In the genomic region with DNA sequence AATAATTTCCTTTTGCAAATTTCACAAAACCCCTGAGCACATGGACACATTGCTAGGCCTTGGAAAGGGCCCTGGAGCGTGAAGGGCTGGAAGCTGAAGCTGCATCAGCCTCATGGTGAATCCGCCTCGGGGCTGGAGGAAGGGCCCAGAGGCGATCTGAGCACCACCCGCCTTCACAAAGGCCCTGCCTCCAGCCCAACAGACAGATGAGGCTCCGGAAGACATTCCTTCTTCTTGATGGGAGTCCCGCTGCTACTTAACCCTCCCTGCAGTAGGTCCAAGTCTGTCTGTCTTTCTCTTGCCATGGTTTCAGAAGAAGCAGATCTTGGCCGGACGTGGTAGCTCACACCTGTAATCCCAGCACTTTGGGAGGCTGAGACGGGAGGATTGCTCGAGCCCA, we compare ENCODE assay signal across 1 cellular context.
TF ChIP-seq lines count a peak whose summit lies in the region.

No MANE protein-coding gene starts in this region.

TF ChIP-seq in H1, 55 proteins besides CTCF, POLR2A, EP300 and RAD21:
- TF ChIP-seq TAF1 (IDR thresholded peaks at IDR 0.05; ENCODE audit: low read depth, low read length): no peak
- TF ChIP-seq CTBP2 (IDR thresholded peaks at IDR 0.05; ENCODE audit: borderline replicate concordance, insufficient read depth, insufficient read length, low read length): no peak
- no peak for TF ChIP-seq CBX8 (IDR thresholded peaks at IDR 0.05; ENCODE audit: borderline replicate concordance, low read depth, low read length)
- no peak for TF ChIP-seq SP2 (IDR thresholded peaks at IDR 0.05; ENCODE audit: low read length)
- TF ChIP-seq SUZ12 (IDR thresholded peaks at IDR 0.05; ENCODE audit: low read length): no peak
- TF ChIP-seq BACH1 (IDR thresholded peaks at IDR 0.05; ENCODE audit: low read length): no peak
- TF ChIP-seq RFX5 (IDR thresholded peaks at IDR 0.05; ENCODE audit: borderline replicate concordance, low read depth, low read length): no peak
- no peak for TF ChIP-seq SP1 (IDR thresholded peaks at IDR 0.05; ENCODE audit: low read depth, low read length)
- TF ChIP-seq TEAD4 (IDR thresholded peaks at IDR 0.05; ENCODE audit: low read depth, low read length): no peak
